ENCODE assay signal across 1 cellular context in the genomic region with DNA sequence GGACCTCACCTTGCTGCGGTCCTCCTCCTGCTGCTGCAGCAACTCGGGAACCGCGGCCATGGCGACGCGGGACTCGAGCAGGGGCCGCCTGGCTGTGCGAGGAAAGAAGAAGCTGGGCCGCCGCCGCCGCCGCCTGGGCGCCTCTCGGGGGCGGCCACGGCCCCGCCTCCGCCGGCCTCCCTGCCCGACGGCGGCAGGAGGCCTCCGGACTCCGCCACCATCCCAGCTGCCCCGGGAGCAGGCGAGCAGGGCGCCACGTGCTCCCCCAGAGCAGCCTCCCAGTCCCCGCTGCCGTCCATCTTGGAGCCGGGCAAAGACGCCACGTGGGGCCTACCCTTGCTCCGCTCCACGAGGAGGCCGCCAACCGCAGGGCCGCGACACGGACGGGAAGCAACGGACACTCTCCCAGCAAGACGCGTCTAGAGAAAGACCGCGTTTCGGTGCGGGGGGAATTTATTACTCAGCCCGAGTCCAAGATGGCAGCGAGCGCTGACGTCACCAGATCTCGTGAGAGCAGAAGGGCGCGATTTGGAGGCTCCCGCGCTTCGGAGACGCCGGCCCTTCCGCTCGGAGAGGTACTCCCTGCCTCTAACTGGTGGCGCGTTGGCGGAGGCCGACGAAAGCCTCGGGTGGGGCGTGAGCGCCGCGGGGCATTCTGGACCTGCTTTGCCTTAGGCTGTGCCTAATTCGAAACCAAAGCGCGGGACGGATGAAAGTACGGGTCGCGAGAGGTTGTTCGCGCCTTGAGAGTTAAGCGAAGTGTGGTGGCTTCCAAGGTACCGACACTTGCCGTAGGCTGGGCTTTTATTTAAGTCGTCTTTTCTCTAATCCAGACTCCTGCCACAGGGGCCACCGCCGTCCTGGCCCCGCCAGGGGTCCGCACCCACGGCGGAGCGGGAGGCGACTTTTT.
TF ChIP-seq lines count a peak whose summit lies in the region.

A gene with protein sequence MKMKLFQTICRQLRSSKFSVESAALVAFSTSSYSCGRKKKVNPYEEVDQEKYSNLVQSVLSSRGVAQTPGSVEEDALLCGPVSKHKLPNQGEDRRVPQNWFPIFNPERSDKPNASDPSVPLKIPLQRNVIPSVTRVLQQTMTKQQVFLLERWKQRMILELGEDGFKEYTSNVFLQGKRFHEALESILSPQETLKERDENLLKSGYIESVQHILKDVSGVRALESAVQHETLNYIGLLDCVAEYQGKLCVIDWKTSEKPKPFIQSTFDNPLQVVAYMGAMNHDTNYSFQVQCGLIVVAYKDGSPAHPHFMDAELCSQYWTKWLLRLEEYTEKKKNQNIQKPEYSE (plus strand): TSS at position 653 of the 910 bp plus-strand sequence. CDS start 842 bp downstream, outside the sequence.
A gene (minus strand): TSS at position 429 of the 910 bp plus-strand sequence. CDS start 369 bp downstream, at position 60.

TF ChIP-seq in HepG2, 621 proteins besides CTCF, POLR2A, EP300 and RAD21 (continued from another document and continues in another):
- TF ChIP-seq, protein P1, sequence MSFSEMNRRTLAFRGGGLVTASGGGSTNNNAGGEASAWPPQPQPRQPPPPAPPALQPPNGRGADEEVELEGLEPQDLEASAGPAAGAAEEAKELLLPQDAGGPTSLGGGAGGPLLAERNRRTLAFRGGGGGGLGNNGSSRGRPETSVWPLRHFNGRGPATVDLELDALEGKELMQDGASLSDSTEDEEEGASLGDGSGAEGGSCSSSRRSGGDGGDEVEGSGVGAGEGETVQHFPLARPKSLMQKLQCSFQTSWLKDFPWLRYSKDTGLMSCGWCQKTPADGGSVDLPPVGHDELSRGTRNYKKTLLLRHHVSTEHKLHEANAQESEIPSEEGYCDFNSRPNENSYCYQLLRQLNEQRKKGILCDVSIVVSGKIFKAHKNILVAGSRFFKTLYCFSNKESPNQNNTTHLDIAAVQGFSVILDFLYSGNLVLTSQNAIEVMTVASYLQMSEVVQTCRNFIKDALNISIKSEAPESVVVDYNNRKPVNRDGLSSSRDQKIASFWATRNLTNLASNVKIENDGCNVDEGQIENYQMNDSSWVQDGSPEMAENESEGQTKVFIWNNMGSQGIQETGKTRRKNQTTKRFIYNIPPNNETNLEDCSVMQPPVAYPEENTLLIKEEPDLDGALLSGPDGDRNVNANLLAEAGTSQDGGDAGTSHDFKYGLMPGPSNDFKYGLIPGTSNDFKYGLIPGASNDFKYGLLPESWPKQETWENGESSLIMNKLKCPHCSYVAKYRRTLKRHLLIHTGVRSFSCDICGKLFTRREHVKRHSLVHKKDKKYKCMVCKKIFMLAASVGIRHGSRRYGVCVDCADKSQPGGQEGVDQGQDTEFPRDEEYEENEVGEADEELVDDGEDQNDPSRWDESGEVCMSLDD (CRISPR knock-in tag; IDR thresholded peaks at IDR 0.05; ENCODE audit: borderline replicate concordance): peak; percentile 36; the same call in 1 of the 2 replicates
- TF ChIP-seq ZNF780A (CRISPR knock-in tag; IDR thresholded peaks at IDR 0.05) (peak; percentile 99), SNAPC2 (CRISPR knock-in tag; IDR thresholded peaks at IDR 0.05) (peak; percentile 98), DNMT3B (CRISPR knock-in tag; conservative IDR thresholded peaks at IDR 0.05) (peak; percentile 98), HNRNPUL1 (IDR thresholded peaks at IDR 0.05; ENCODE audit: low read depth, low read length) (no peak; the same call in 1 of the 2 replicates), FOXA1 (IDR thresholded peaks at IDR 0.05) (no peak), FOXA1 (CRISPR knock-in tag; IDR thresholded peaks at IDR 0.05) (peak; percentile 59), TEAD2 (CRISPR knock-in tag; IDR thresholded peaks at IDR 0.05) (peak; percentile 47; the same call in 1 of the 2 replicates), RAD51 (IDR thresholded peaks at IDR 0.05; ENCODE audit: borderline replicate concordance) (peak; percentile 43; the same call in 1 of the 2 replicates), KAT7 (CRISPR knock-in tag; IDR thresholded peaks at IDR 0.05; ENCODE audit: borderline replicate concordance) (peak; percentile 97), ZNF530 (CRISPR knock-in tag; IDR thresholded peaks at IDR 0.05; ENCODE audit: low read depth) (peak; percentile 95; the same call in 1 of the 2 replicates), ATAD3A (CRISPR knock-in tag; IDR thresholded peaks at IDR 0.05) (peak; percentile 21; the same call in 1 of the 2 replicates), TRIM24 (CRISPR knock-in tag; IDR thresholded peaks at IDR 0.05) (no peak), SNRNP70 (IDR thresholded peaks at IDR 0.05; ENCODE audit: low read depth, low read length) (no peak), ZNF883 (CRISPR knock-in tag; IDR thresholded peaks at IDR 0.05; ENCODE audit: not compliant biosample characterization) (peak; percentile 96), ZNF891 (CRISPR knock-in tag; IDR thresholded peaks at IDR 0.05) (peak; percentile 98), ISL2 (CRISPR knock-in tag; IDR thresholded peaks at IDR 0.05) (peak; percentile 91), NCOA5 (CRISPR knock-in tag; IDR thresholded peaks at IDR 0.05) (no peak), ZNF292 (CRISPR knock-in tag; IDR thresholded peaks at IDR 0.05; ENCODE audit: borderline replicate concordance, low read depth) (0 out of 2 replicates have a peak, but pooled peaks have one; percentile 57), ZNF75D (CRISPR knock-in tag; IDR thresholded peaks at IDR 0.05; ENCODE audit: borderline replicate concordance) (no peak), RBAK (CRISPR knock-in tag; IDR thresholded peaks at IDR 0.05) (peak; percentile 71; the same call in 1 of the 2 replicates), U2AF1 (optimal IDR thresholded peaks at IDR 0.05; ENCODE audit: low read depth, low read length) (peak; percentile 88), SAP130 (CRISPR knock-in tag; IDR thresholded peaks at IDR 0.05; ENCODE audit: low read depth) (peak; percentile 98), ZBTB38 (CRISPR knock-in tag; IDR thresholded peaks at IDR 0.05) (peak; percentile 98), ZNF556 (CRISPR knock-in tag; IDR thresholded peaks at IDR 0.05; ENCODE audit: borderline replicate concordance) (peak; percentile 80; the same call in 1 of the 2 replicates)
- TF ChIP-seq, protein P2, sequence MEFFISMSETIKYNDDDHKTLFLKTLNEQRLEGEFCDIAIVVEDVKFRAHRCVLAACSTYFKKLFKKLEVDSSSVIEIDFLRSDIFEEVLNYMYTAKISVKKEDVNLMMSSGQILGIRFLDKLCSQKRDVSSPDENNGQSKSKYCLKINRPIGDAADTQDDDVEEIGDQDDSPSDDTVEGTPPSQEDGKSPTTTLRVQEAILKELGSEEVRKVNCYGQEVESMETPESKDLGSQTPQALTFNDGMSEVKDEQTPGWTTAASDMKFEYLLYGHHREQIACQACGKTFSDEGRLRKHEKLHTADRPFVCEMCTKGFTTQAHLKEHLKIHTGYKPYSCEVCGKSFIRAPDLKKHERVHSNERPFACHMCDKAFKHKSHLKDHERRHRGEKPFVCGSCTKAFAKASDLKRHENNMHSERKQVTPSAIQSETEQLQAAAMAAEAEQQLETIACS (CRISPR knock-in tag; IDR thresholded peaks at IDR 0.05): peak; percentile 59
- TF ChIP-seq, protein P3, sequence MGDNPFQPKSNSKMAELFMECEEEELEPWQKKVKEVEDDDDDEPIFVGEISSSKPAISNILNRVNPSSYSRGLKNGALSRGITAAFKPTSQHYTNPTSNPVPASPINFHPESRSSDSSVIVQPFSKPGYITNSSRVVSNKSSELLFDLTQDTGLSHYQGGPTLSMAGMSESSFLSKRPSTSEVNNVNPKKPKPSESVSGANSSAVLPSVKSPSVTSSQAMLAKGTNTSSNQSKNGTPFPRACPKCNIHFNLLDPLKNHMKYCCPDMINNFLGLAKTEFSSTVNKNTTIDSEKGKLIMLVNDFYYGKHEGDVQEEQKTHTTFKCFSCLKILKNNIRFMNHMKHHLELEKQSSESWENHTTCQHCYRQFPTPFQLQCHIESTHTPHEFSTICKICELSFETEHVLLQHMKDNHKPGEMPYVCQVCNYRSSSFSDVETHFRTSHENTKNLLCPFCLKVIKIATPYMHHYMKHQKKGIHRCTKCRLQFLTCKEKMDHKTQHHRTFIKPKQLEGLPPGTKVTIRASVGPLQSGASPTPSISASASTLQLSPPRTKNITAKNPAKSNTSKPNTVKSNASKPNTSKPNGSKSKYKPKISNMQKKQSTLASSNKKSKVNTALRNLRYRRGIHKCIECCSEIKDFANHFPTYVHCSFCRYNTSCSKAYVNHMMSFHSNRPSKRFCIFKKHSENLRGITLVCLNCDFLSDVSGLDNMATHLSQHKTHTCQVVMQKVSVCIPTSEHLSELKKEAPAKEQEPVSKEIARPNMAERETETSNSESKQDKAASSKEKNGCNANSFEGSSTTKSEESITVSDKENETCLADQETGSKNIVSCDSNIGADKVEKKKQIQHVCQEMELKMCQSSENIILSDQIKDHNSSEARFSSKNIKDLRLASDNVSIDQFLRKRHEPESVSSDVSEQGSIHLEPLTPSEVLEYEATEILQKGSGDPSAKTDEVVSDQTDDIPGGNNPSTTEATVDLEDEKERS (CRISPR knock-in tag; IDR thresholded peaks at IDR 0.05): peak; percentile 97
- TF ChIP-seq, protein P4, sequence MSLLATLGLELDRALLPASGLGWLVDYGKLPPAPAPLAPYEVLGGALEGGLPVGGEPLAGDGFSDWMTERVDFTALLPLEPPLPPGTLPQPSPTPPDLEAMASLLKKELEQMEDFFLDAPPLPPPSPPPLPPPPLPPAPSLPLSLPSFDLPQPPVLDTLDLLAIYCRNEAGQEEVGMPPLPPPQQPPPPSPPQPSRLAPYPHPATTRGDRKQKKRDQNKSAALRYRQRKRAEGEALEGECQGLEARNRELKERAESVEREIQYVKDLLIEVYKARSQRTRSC (CRISPR knock-in tag; IDR thresholded peaks at IDR 0.05; ENCODE audit: low read depth): no peak
- TF ChIP-seq, protein P5, sequence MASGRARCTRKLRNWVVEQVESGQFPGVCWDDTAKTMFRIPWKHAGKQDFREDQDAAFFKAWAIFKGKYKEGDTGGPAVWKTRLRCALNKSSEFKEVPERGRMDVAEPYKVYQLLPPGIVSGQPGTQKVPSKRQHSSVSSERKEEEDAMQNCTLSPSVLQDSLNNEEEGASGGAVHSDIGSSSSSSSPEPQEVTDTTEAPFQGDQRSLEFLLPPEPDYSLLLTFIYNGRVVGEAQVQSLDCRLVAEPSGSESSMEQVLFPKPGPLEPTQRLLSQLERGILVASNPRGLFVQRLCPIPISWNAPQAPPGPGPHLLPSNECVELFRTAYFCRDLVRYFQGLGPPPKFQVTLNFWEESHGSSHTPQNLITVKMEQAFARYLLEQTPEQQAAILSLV (CRISPR knock-in tag; IDR thresholded peaks at IDR 0.05; ENCODE audit: borderline replicate concordance): peak; percentile 99
- TF ChIP-seq, protein P6, sequence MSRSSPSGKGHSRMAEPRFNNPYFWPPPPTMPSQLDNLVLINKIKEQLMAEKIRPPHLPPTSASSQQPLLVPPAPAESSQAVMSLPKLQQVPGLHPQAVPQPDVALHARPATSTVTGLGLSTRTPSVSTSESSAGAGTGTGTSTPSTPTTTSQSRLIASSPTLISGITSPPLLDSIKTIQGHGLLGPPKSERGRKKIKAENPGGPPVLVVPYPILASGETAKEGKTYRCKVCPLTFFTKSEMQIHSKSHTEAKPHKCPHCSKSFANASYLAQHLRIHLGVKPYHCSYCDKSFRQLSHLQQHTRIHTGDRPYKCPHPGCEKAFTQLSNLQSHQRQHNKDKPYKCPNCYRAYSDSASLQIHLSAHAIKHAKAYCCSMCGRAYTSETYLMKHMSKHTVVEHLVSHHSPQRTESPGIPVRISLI (CRISPR knock-in tag; IDR thresholded peaks at IDR 0.05; ENCODE audit: borderline replicate concordance): peak; percentile 18; the same call in 1 of the 2 replicates
- TF ChIP-seq, protein P7, sequence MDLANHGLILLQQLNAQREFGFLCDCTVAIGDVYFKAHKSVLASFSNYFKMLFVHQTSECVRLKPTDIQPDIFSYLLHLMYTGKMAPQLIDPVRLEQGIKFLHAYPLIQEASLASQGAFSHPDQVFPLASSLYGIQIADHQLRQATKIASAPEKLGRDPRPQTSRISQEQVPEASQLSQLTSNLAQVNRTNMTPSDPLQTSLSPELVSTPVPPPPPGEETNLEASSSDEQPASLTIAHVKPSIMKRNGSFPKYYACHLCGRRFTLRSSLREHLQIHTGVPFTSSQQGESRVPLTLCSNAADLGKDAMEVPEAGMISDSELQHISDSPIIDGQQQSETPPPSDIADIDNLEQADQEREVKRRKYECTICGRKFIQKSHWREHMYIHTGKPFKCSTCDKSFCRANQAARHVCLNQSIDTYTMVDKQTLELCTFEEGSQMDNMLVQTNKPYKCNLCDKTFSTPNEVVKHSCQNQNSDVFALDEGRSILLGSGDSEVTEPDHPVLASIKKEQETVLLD (CRISPR knock-in tag; IDR thresholded peaks at IDR 0.05; ENCODE audit: low read depth): peak; percentile 97
- TF ChIP-seq, protein P8, sequence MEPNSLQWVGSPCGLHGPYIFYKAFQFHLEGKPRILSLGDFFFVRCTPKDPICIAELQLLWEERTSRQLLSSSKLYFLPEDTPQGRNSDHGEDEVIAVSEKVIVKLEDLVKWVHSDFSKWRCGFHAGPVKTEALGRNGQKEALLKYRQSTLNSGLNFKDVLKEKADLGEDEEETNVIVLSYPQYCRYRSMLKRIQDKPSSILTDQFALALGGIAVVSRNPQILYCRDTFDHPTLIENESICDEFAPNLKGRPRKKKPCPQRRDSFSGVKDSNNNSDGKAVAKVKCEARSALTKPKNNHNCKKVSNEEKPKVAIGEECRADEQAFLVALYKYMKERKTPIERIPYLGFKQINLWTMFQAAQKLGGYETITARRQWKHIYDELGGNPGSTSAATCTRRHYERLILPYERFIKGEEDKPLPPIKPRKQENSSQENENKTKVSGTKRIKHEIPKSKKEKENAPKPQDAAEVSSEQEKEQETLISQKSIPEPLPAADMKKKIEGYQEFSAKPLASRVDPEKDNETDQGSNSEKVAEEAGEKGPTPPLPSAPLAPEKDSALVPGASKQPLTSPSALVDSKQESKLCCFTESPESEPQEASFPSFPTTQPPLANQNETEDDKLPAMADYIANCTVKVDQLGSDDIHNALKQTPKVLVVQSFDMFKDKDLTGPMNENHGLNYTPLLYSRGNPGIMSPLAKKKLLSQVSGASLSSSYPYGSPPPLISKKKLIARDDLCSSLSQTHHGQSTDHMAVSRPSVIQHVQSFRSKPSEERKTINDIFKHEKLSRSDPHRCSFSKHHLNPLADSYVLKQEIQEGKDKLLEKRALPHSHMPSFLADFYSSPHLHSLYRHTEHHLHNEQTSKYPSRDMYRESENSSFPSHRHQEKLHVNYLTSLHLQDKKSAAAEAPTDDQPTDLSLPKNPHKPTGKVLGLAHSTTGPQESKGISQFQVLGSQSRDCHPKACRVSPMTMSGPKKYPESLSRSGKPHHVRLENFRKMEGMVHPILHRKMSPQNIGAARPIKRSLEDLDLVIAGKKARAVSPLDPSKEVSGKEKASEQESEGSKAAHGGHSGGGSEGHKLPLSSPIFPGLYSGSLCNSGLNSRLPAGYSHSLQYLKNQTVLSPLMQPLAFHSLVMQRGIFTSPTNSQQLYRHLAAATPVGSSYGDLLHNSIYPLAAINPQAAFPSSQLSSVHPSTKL (CRISPR knock-in tag; IDR thresholded peaks at IDR 0.05): peak; percentile 85
- TF ChIP-seq, protein P9, sequence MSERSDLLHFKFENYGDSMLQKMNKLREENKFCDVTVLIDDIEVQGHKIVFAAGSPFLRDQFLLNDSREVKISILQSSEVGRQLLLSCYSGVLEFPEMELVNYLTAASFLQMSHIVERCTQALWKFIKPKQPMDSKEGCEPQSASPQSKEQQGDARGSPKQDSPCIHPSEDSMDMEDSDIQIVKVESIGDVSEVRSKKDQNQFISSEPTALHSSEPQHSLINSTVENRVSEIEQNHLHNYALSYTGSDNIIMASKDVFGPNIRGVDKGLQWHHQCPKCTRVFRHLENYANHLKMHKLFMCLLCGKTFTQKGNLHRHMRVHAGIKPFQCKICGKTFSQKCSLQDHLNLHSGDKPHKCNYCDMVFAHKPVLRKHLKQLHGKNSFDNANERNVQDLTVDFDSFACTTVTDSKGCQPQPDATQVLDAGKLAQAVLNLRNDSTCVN (CRISPR knock-in tag; IDR thresholded peaks at IDR 0.05; ENCODE audit: borderline replicate concordance): peak; percentile 84
- TF ChIP-seq, protein P10, sequence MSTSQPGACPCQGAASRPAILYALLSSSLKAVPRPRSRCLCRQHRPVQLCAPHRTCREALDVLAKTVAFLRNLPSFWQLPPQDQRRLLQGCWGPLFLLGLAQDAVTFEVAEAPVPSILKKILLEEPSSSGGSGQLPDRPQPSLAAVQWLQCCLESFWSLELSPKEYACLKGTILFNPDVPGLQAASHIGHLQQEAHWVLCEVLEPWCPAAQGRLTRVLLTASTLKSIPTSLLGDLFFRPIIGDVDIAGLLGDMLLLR (CRISPR knock-in tag; IDR thresholded peaks at IDR 0.05): peak; percentile 97
